ENCODE assay signal across 10 cellular contexts in the genomic region with DNA sequence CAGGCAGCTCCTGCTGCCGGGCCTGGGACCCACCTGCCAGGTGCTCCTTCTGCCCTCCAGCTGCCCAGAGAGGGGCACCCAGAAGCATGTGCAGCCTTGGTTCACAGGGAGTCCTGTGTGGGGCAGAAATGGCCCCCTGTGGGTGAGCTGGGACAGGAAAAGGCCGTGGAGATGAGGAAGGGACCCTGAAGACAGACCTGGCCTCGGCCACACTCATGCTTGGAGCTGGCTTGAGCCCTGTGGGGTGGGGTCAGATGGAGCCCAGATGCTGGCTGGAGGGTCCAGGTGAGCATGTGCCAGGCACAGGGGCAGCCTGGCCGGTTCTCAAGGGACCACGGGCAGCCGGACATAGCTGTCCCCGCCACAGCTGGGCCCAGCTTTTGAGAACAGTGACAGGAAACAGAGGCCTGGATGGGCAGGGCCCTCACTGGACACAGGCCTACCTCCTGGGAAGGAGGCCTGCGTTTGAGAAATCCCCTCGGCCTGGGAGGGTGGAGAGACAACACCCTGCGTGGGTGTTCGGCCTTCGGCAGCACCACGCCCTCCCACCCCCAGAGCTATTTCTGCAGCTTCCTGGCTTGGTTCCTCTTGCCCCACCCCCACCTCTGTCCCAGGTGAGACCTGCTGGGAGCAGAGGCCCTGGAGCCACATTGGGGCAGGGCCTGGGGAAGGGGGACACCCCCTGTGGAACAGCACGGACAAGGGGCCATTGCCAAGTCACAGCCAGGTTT.
A peak's percentile ranks its signal among the peaks of the same experiment; 100 is the strongest.
DNase-seq lines count a peak whose midpoint lies in the region; ATAC-seq and TF ChIP-seq lines count a peak whose summit lies in the region.
"Had no signal": no experiment of that assay in that cellular context is flagged by ENCODE, and none has a peak within 500 bp of the region (broad histone marks: within the 10 kb centered on the region; RNA-seq: fewer than 3 reads in every experiment).

No MANE protein-coding gene starts in this region.

- no peak for TF ChIP-seq POLR2A in upper lobe of left lung (IDR thresholded peaks at IDR 0.05)

- TF ChIP-seq CTCF in WERI-Rb-1 (IDR thresholded peaks at IDR 0.05; ENCODE audit: low read depth, low read length) (no peak), upper lobe of left lung (IDR thresholded peaks at IDR 0.05) (no peak)

- H3K4me3 ChIP-seq in WERI-Rb-1 (ENCODE audit: low read depth, low read length): no peak overlapping the region
- no peak overlapping the region for H3K4me3 ChIP-seq in upper lobe of left lung
- H3K4me3 ChIP-seq: PC-9 had no signal

- no peaks in the 10 kb centered on the region for H3K9me3 ChIP-seq in WERI-Rb-1 (ENCODE audit: severe bottlenecking)
- no peaks in the 10 kb centered on the region for H3K9me3 ChIP-seq in upper lobe of left lung

- peak; percentile 28 for DNase-seq in activated T-cell treated with anti-CD3 and anti-CD28 coated beads, Interleukin-2, amount 50 U/mL, for 1 hour
- DNase-seq in activated T-cell treated with anti-CD3 and anti-CD28 coated beads, Interleukin-2, amount 50 U/mL, for 48 hours: no peak
- DNase-seq in WERI-Rb-1 (peak; percentile 7), iPS-NIHi7 (ENCODE audit: extremely low spot score) (peak; percentile 36), upper lobe of left lung (peak; percentile 48 to 63), HuH-7 (ENCODE audit: low spot score) (no peak), HK-2 (ENCODE audit: unreplicated experiment) (no peak)
- DNase-seq: ACHN had no signal

- TF ChIP-seq EP300 in upper lobe of left lung (IDR thresholded peaks at IDR 0.05): no peak

- H3K4me1 ChIP-seq in upper lobe of left lung: peaks cover 35 to 54% (median 42%) of the 10 kb centered on the region in 4 donors

- WGBS in upper lobe of left lung, 2 donors: 34 to 61% methylated on average over 7 of the region's 14 CpGs

- H3K36me3 ChIP-seq in WERI-Rb-1 (no peaks in the 10 kb centered on the region), upper lobe of left lung (no peaks in the 10 kb centered on the region)

- H3K27me3 ChIP-seq in WERI-Rb-1 (ENCODE audit: insufficient read depth, low read depth, severe bottlenecking) (no peaks in the 10 kb centered on the region), upper lobe of left lung (no peaks in the 10 kb centered on the region)

- no peak overlapping the region for H3K27ac ChIP-seq in WERI-Rb-1
- peak overlapping the region; percentile 36 to 80 (median 57) for H3K27ac ChIP-seq in upper lobe of left lung
- H3K27ac ChIP-seq: PC-9 had no signal

- ATAC-seq in upper lobe of left lung (ENCODE audit: low FRiP score in 2 of 2) (peak in 1 of 2 donors; percentile 34), GM18907 (IDR thresholded peaks at IDR 0.05; ENCODE audit: unreplicated experiment) (no peak)

Comparison
In these comparisons a context has a peak if more than half of its experiments do, and no peak if none do; other contexts are left out.
1. DNase-seq: peak in activated T-cell treated with anti-CD3 and anti-CD28 coated beads, Interleukin-2, amount 50 U/mL, for 1 hour (single experiment), WERI-Rb-1 (single experiment), iPS-NIHi7 (single experiment) and upper lobe of left lung (2 of 2); none in activated T-cell treated with anti-CD3 and anti-CD28 coated beads, Interleukin-2, amount 50 U/mL, for 48 hours (0 of 2), HuH-7 (single experiment) and HK-2 (single experiment).